Comparison of ENCODE assay signal across 34 cellular contexts in the genomic region with DNA sequence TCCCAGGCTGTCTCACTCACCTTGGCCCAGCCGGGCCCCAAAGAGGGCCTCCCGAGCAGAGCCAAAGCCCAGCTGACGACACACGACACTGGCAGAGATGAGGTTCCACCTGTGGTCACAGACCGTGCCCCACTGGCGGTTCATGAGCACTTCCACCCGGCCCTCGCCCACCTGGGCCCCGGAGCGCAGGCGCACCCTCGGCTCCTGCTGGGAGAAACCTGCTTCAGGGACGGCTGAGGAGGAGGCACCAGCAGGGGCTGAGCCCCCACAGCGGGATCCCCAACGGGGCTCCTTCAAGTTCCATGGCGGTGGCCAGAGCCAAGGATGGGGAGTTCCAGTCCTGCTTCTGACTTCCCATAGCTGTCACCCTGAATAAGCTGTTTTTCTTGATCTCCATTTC. TPM values are rescaled to one million over a fixed set of nuclear protein-coding genes. Genes with fewer than 3 reads are reported as not detected.
"Had no signal": no experiment of that assay in that cellular context is flagged by ENCODE, and none has a peak within 500 bp of the region (broad histone marks: within the 10 kb centered on the region; RNA-seq: fewer than 3 reads in every experiment).

No MANE protein-coding gene starts in this region.

- H3K4me1 Mint-ChIP-seq: activated CD4-positive, alpha-beta T cell treated with anti-CD3 and anti-CD28 coated beads, Interleukin-2, amount 10 ng/mL, durations not matched to agents 24 days and 14 days; activated naive CD4-positive, alpha-beta T cell treated with anti-CD3 and anti-CD28 coated beads, Interleukin-2, amount 10 ng/mL, durations not matched to agents 7 days and 5 days; activated naive CD8-positive, alpha-beta T cell treated with anti-CD3 and anti-CD28 coated beads for 36 hours; T-cell had no signal

- ATAC-seq: activated CD8-positive, alpha-beta T cell treated with anti-CD3 and anti-CD28 coated beads, Interleukin-2, amount 10 ng/mL, durations not matched to agents 7 days and 5 days; SK-N-SH treated with all-trans-retinoic acid at 6 μM for 48 hours; T-cell; T-helper 17 cell had no signal

- H3K36me3 Mint-ChIP-seq: activated naive CD4-positive, alpha-beta T cell treated with anti-CD3 and anti-CD28 coated beads, Interleukin-2, amount 10 ng/mL, durations not matched to agents 7 days and 5 days had no signal

- H3K27ac Mint-ChIP-seq: activated CD4-positive, alpha-beta T cell treated with anti-CD3 and anti-CD28 coated beads, Interleukin-2, amount 10 ng/mL, durations not matched to agents 24 days and 14 days; activated naive CD4-positive, alpha-beta T cell treated with anti-CD3 and anti-CD28 coated beads, Interleukin-2, amount 10 ng/mL, durations not matched to agents 7 days and 5 days; activated naive CD8-positive, alpha-beta T cell treated with anti-CD3 and anti-CD28 coated beads for 36 hours; activated T-cell treated with anti-CD3 and anti-CD28 coated beads, Interleukin-2, amount 50 U/mL, for 24 hours; activated T-helper 2 cell treated with anti-CD3 and anti-CD28 coated beads, Interferon-gamma antibody, Interleukin-2, Interleukin-4, amounts not matched to agents 10 μg/mL and 5 μg/mL and 100 μg/mL, durations not matched to agents 14 hours and 24 hours and 36 hours; T-cell; T-helper 17 cell had no signal

- H3K27me3 ChIP-seq: brain microvascular endothelial cell, Peyer's patch had no signal

- H3K9me3 Mint-ChIP-seq: activated CD4-positive, alpha-beta T cell treated with anti-CD3 and anti-CD28 coated beads, Interleukin-2, amount 10 ng/mL, durations not matched to agents 24 days and 14 days; activated naive CD4-positive, alpha-beta T cell treated with anti-CD3 and anti-CD28 coated beads, Interleukin-2, amount 10 ng/mL, durations not matched to agents 7 days and 5 days; activated naive CD8-positive, alpha-beta T cell treated with anti-CD3 and anti-CD28 coated beads for 36 hours; activated T-cell treated with anti-CD3 and anti-CD28 coated beads, Interleukin-2, amount 50 U/mL, for 24 hours; activated T-helper 2 cell treated with anti-CD3 and anti-CD28 coated beads, Interferon-gamma antibody, Interleukin-2, Interleukin-4, amounts not matched to agents 10 μg/mL and 5 μg/mL and 100 μg/mL, durations not matched to agents 14 hours and 24 hours and 36 hours; T-cell had no signal

- H3K9me3 ChIP-seq: Peyer's patch had no signal

- H3K27me3 Mint-ChIP-seq: activated CD4-positive, alpha-beta T cell treated with anti-CD3 and anti-CD28 coated beads, Interleukin-2, amount 10 ng/mL, durations not matched to agents 24 days and 14 days; activated naive CD4-positive, alpha-beta T cell treated with anti-CD3 and anti-CD28 coated beads, Interleukin-2, amount 10 ng/mL, durations not matched to agents 7 days and 5 days; activated naive CD8-positive, alpha-beta T cell treated with anti-CD3 and anti-CD28 coated beads for 36 hours; activated T-cell treated with anti-CD3 and anti-CD28 coated beads, Interleukin-2, amount 50 U/mL, for 24 hours; T-cell; T-helper 17 cell had no signal

- H3K4me3 ChIP-seq: Peyer's patch had no signal

- H3K27ac ChIP-seq: brain microvascular endothelial cell, Peyer's patch, WERI-Rb-1 had no signal

- DNase-seq: activated CD4-positive, alpha-beta T cell treated with anti-CD3 and anti-CD28 coated beads, Interleukin-2, amount 10 ng/mL, durations not matched to agents 24 days and 14 days; activated CD4-positive, alpha-beta T cell treated with anti-CD3 and anti-CD28 coated beads, Interleukin-2, amount 50 U/mL, for 48 hours; activated CD4-positive, CD25-positive, alpha-beta regulatory T cell; activated CD8-positive, alpha-beta T cell treated with anti-CD3 and anti-CD28 coated beads, Interleukin-2, amount 10 ng/mL, durations not matched to agents 7 days and 5 days; activated naive CD4-positive, alpha-beta T cell treated with anti-CD3 and anti-CD28 coated beads, Interleukin-2, amount 10 ng/mL, durations not matched to agents 7 days and 5 days; activated naive CD8-positive, alpha-beta T cell treated with anti-CD3 and anti-CD28 coated beads for 36 hours; activated T-cell treated with anti-CD3 and anti-CD28 coated beads, Interleukin-2, amount 50 U/mL, for 24 hours; amniotic stem cell; aorta; brain microvascular endothelial cell; central memory CD4-positive, alpha-beta T cell; Karpas-422; KBM-7; NCI-H1048; NCI-H1105 treated with DMSO at 0.1 percent for 48 hours; NCI-H1436; NCI-H1694; NCI-H1930; NCI-H2081 treated with DMSO at 0.1 percent for 48 hours; NCI-H226; NCI-H446 treated with DMSO at 0.1 percent for 48 hours; NCI-H524; NCI-H69; Peyer's patch; RPMI8226; SIG-M5; T-helper 17 cell; T1000; WERI-Rb-1 had no signal

- H3K4me1 ChIP-seq: Peyer's patch had no signal

- H3K4me3 Mint-ChIP-seq: activated CD4-positive, alpha-beta T cell treated with anti-CD3 and anti-CD28 coated beads, Interleukin-2, amount 10 ng/mL, durations not matched to agents 24 days and 14 days; activated CD8-positive, alpha-beta T cell treated with anti-CD3 and anti-CD28 coated beads, Interleukin-2, amount 10 ng/mL, durations not matched to agents 7 days and 5 days; activated naive CD4-positive, alpha-beta T cell treated with anti-CD3 and anti-CD28 coated beads, Interleukin-2, amount 10 ng/mL, durations not matched to agents 7 days and 5 days; activated naive CD8-positive, alpha-beta T cell treated with anti-CD3 and anti-CD28 coated beads for 36 hours; activated T-cell treated with anti-CD3 and anti-CD28 coated beads, Interleukin-2, amount 50 U/mL, for 24 hours; T-cell; T-helper 17 cell had no signal

- H3K36me3 ChIP-seq: brain microvascular endothelial cell, Peyer's patch had no signal

RNA-seq across cellular contexts. Expression of a gene that starts 10.0 kb away (rescaled TPM):
- total RNA-seq: activated CD4-positive, alpha-beta T cell treated with anti-CD3 and anti-CD28 coated beads, Interleukin-2, amount 10 ng/mL, durations not matched to agents 24 days and 14 days; activated CD8-positive, alpha-beta T cell treated with anti-CD3 and anti-CD28 coated beads, Interleukin-2, amount 10 ng/mL, durations not matched to agents 7 days and 5 days; activated naive CD8-positive, alpha-beta T cell treated with anti-CD3 and anti-CD28 coated beads for 36 hours; activated T-helper 2 cell treated with anti-CD3 and anti-CD28 coated beads, Interferon-gamma antibody, Interleukin-2, Interleukin-4, amounts not matched to agents 10 μg/mL and 5 μg/mL and 100 μg/mL, durations not matched to agents 14 hours and 24 hours and 36 hours; MCF 10A; SK-MEL-5; T-helper 17 cell had no signal
